ENCODE assay signal across 8 cellular contexts in genomic region chr10:121598261-121599249, GRCh38. TPM values are rescaled to one million over a fixed set of nuclear protein-coding genes. Genes with fewer than 3 reads are reported as not detected.
DNase-seq lines count a peak whose midpoint lies in the region; ATAC-seq and TF ChIP-seq lines count a peak whose summit lies in the region.

FGFR2 (minus strand) TSS chr10:121598444; CDS start chr10:121593817, 4,627 bp downstream.

- TF ChIP-seq EP300 in SK-N-SH (IDR thresholded peaks at IDR 0.05; ENCODE audit: borderline replicate concordance in 1 of 2, low read depth in 1 of 2, low read length in 1 of 2): peak in 1 of 2 experiments; percentile 44; a peak in 1 of 4 replicates

- peaks cover 6% of the 10 kb centered on the region for H3F3A ChIP-seq in SK-N-SH (replicated peaks; ENCODE audit: insufficient read depth)

- H4K20me1 ChIP-seq in SK-N-SH (ENCODE audit: insufficient read depth): no peaks in the 10 kb centered on the region

- H3K9me3 ChIP-seq in Caco-2 (no peaks in the 10 kb centered on the region), SK-N-SH (no peaks in the 10 kb centered on the region)

- BruUV-seq in Caco-2 (replicated peaks; lab: Mats Ljungman, UMichigan): TSS peak; percentile 78

- H3K4me1 ChIP-seq in Caco-2 (peaks cover 37% of the 10 kb centered on the region), SK-N-SH (ENCODE audit: control insufficient read depth in 1 of 2, insufficient read depth in 2 of 2, low read depth in 1 of 2, low read length in 1 of 2) (peaks cover 0 to 14% of the 10 kb centered on the region in 2 experiments; a peak in 1 of 4 replicates)

- TF ChIP-seq RAD21 in SK-N-SH (IDR thresholded peaks at IDR 0.05; ENCODE audit: low read length): no peak

- CTCF ChIA-PET in Caco-2 (lab: Charles Lee) (interaction anchor here (0.7 kb wide), 2 partner anchors 97 to 161 kb away, joined by 3 to 4 read pairs; no protein-coding TSS in a partner anchor), SK-N-SH (lab: Yijun Ruan, JAX) (interaction anchor here (0.8 to 2.5 kb wide), 11 partner anchors 10 to 656 kb away, joined by 3 to 31 read pairs (median 4); no protein-coding TSS in a partner anchor)

- peak within 1 kb of the TSS; percentile 95 for H3K4me3 Mint-ChIP-seq in Caco-2 (ENCODE audit: unreplicated experiment)
- H3K4me3 Mint-ChIP-seq in memory B cell: peak within 1 kb of the TSS; percentile 6

- no peak within 1 kb of the TSS for H3K27ac ChIP-seq in SK-N-SH (ENCODE audit: low read depth in 2 of 2, low read length in 1 of 2)

- H3K27ac Mint-ChIP-seq in Caco-2 (ENCODE audit: unreplicated experiment) (peak within 1 kb of the TSS; percentile 91), memory B cell (no peak within 1 kb of the TSS)

- H3K27me3 Mint-ChIP-seq in Caco-2 (ENCODE audit: insufficient read depth, unreplicated experiment) (no peaks in the 10 kb centered on the region), memory B cell (peaks cover 16% of the 10 kb centered on the region)

- peaks cover 16% of the 10 kb centered on the region for H3K4me1 Mint-ChIP-seq in Caco-2 (ENCODE audit: low read depth, unreplicated experiment)
- no peaks in the 10 kb centered on the region for H3K4me1 Mint-ChIP-seq in memory B cell

- peaks cover 43% of the 10 kb centered on the region for H3K36me3 Mint-ChIP-seq in Caco-2 (ENCODE audit: insufficient read depth, unreplicated experiment)
- H3K36me3 Mint-ChIP-seq in memory B cell: no peaks in the 10 kb centered on the region

- H3K4me3 ChIP-seq in Caco-2 (ENCODE audit: low read depth, low read length): peak within 1 kb of the TSS; percentile 98
- H3K4me3 ChIP-seq in SK-N-SH (ENCODE audit: low read depth in 2 of 2, low read length in 1 of 2): peak within 1 kb of the TSS; percentile 46 to 61

- H3K9me3 Mint-ChIP-seq in Caco-2 (ENCODE audit: unreplicated experiment) (no peaks in the 10 kb centered on the region), memory B cell (no peaks in the 10 kb centered on the region)

- POLR2A ChIA-PET in Caco-2 (lab: Charles Lee): interaction anchor here (0.6 kb wide), 1 partner anchor 27 kb away, joined by 8 read pairs; no protein-coding TSS in a partner anchor
- POLR2A ChIA-PET in SK-N-SH (lab: Yijun Ruan, JAX): no interaction called here

- no peaks in the 10 kb centered on the region for H3K79me2 ChIP-seq in SK-N-SH (ENCODE audit: insufficient read depth)

- H2AFZ ChIP-seq in SK-N-SH (ENCODE audit: low read depth): peak within 1 kb of the TSS; percentile 94

- TF ChIP-seq CTCF in Caco-2 (IDR thresholded peaks at IDR 0.05; ENCODE audit: insufficient read depth in 1 of 2, low read depth in 1 of 2, low read length in 1 of 2, severe bottlenecking in 1 of 2, unreplicated experiment in 1 of 2) (no peak), SK-N-SH (IDR thresholded peaks at IDR 0.05) (no peak)

- DNase-seq in Caco-2 (peak; percentile 88 to 95), HT1080 (ENCODE audit: low read depth) (peak; percentile 57), SK-N-SH (peak; percentile 98), epidermal melanocyte (ENCODE audit: insufficient read length, low spot score) (peak; percentile 72), memory B cell (ENCODE audit: low spot score in 2 of 2) (no peak), superior temporal gyrus (ENCODE audit: extremely low spot score) (peak; percentile 83)

- H3K9ac ChIP-seq in SK-N-SH: no peak within 1 kb of the TSS

- peak within 1 kb of the TSS; percentile 86 for H3K4me2 ChIP-seq in SK-N-SH

- ATAC-seq in GM19397 (IDR thresholded peaks at IDR 0.05; ENCODE audit: unreplicated experiment) (peak; percentile 87), memory B cell (ENCODE audit: low read depth) (no peak), GM21717 (IDR thresholded peaks at IDR 0.05; ENCODE audit: unreplicated experiment) (no peak)

- WGBS in SK-N-SH (ENCODE audit: low lambda C conversion rate): 7% methylated on average over 21 of the region's 92 CpGs

- intact Hi-C loops in Caco-2 (cut with micrococcal nuclease; ENCODE audit: unreplicated experiment): loop anchor here (1.0 to 10.0 kb wide), 7 partner anchors 12 to 414 kb away; no protein-coding TSS in a partner anchor

- H3K36me3 ChIP-seq in Caco-2 (ENCODE audit: control insufficient read depth, insufficient read depth, low read length) (no peaks in the 10 kb centered on the region; the same call in 1 of the 2 replicates), SK-N-SH (replicated peaks in 1 of 2; ENCODE audit: control insufficient read depth in 1 of 2, insufficient read depth in 2 of 2, low read length in 1 of 2) (no peaks in the 10 kb centered on the region)

- H3K27me3 ChIP-seq in Caco-2 (replicated peaks; ENCODE audit: control insufficient read depth, insufficient read depth, low read length): no peaks in the 10 kb centered on the region
- peaks cover 18% of the 10 kb centered on the region for H3K27me3 ChIP-seq in SK-N-SH (ENCODE audit: insufficient read depth)

- no peaks in the 10 kb centered on the region for H3K9me2 ChIP-seq in SK-N-SH

TF ChIP-seq in SK-N-SH, 30 proteins besides CTCF, POLR2A, EP300 and RAD21:
- TF ChIP-seq FOSL2 (IDR thresholded peaks at IDR 0.05; ENCODE audit: borderline replicate concordance, low read depth) (no peak), FOXJ3 (CRISPR knock-in tag; IDR thresholded peaks at IDR 0.05) (no peak), TEAD4 (IDR thresholded peaks at IDR 0.05; ENCODE audit: borderline replicate concordance, insufficient read depth) (no peak)
- TF ChIP-seq, protein P1, sequence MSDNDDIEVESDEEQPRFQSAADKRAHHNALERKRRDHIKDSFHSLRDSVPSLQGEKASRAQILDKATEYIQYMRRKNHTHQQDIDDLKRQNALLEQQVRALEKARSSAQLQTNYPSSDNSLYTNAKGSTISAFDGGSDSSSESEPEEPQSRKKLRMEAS (IDR thresholded peaks at IDR 0.05; ENCODE audit: low read depth): peak; percentile 25; the same call in 1 of the 2 replicates
- TF ChIP-seq, protein P2, sequence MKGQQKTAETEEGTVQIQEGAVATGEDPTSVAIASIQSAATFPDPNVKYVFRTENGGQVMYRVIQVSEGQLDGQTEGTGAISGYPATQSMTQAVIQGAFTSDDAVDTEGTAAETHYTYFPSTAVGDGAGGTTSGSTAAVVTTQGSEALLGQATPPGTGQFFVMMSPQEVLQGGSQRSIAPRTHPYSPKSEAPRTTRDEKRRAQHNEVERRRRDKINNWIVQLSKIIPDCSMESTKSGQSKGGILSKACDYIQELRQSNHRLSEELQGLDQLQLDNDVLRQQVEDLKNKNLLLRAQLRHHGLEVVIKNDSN (IDR thresholded peaks at IDR 0.05; ENCODE audit: borderline replicate concordance, low read depth): no peak
TF ChIP-seq in SK-N-SH: peak in this region for 1.

RNA-seq across cellular contexts. Expression of gene FGFR2, which starts in this region (rescaled TPM):
- total RNA-seq in Caco-2 (2022): 266 and 286 TPM in 2 replicates
- total RNA-seq in HT1080 (2014; rRNA removed; shearing (Covaris generic)): 0.07 TPM in 1 of 2 replicates, not detected in the other
- 0.12 and 0.15 TPM in 2 replicates for polyA plus RNA-seq in HT1080 (2015; cell fraction: cytosol; rRNA removed)
- polyA plus RNA-seq in HT1080 (2015; cell fraction: nucleus; rRNA removed): 0.15 and 0.37 TPM in 2 replicates
- polyA plus RNA-seq in SK-N-SH (2012; rRNA removed): 0.02 TPM in 1 of 2 replicates, not detected in the other
- 0.03 and 0.05 TPM in 2 replicates for polyA plus RNA-seq in SK-N-SH (2012; cell fraction: cytosol; rRNA removed)
- 0.05 TPM in 2 replicates for polyA plus RNA-seq in SK-N-SH (2012; cell fraction: nucleus; rRNA removed)

Comparison
In these comparisons a context has a peak if more than half of its experiments do, and no peak if none do; other contexts are left out.
1. RNA of gene FGFR2 (total RNA-seq): 266 to 286 TPM in Caco-2; 0.07 TPM in HT1080; every median in the first group is over 100 times any median in the second.
2. Peak in DNase-seq in HT1080; RNA of the gene not detected or under 1 TPM.
3. Peak in DNase-seq, H3K4me3 ChIP-seq and H3K4me2 ChIP-seq in SK-N-SH; RNA of the gene not detected or under 1 TPM.
4. DNase-seq: peak in Caco-2 (2 of 2), epidermal melanocyte (single experiment) and superior temporal gyrus (single experiment); none in memory B cell (0 of 2).